Comparison of ENCODE assay signal across 12 cellular contexts in the genomic region with DNA sequence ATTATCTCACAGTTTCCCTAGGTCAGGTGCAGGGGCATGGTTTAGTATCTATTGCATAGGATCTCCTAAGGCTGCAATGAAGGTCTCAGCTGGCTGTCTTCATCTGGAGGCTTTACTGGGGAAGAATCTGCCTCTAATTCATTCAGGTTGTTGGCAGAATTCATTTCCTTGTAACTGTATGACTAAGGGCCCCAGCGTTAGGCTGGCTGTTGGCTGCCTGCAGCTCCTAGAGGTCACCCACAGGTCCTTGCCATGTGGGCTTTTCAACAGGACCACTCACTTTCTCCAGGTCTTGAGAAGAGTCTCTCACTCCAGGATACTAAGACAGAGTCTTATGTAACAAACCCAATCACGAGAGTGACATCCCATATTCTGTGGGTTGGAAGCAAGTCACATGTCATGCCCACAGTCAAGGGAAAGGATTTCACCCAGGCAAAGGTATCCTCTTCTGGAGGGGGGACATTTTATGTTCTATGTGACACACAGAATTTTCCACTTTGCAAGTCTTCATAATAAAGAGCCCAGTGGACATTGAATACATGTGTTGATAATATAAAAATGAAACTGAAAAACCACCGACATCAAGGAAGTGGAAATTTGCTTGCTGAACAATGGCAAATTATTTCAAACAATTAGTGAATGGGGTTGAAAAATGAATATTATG. TPM values are rescaled to one million over a fixed set of nuclear protein-coding genes. Genes with fewer than 3 reads are reported as not detected.
DNase-seq lines count a peak whose midpoint lies in the region; ATAC-seq and TF ChIP-seq lines count a peak whose summit lies in the region.
"Had no signal": no experiment of that assay in that cellular context is flagged by ENCODE, and none has a peak within 500 bp of the region (broad histone marks: within the 10 kb centered on the region; RNA-seq: fewer than 3 reads in every experiment).

No MANE protein-coding gene starts in this region.

- peaks cover 7% of the 10 kb centered on the region for H3K9me3 Mint-ChIP-seq in mesothelial cell of epicardium

- no peak overlapping the region for H3K4me3 ChIP-seq in suprapubic skin

- H3K4me1 ChIP-seq in suprapubic skin, result no peaks in the 10 kb centered on the region

- H3K27me3 Mint-ChIP-seq in mesothelial cell of epicardium (ENCODE audit: low read depth), result no peaks in the 10 kb centered on the region
- H3K27me3 Mint-ChIP-seq: naive B cell had no signal

- H3K36me3 ChIP-seq in suprapubic skin, result no peaks in the 10 kb centered on the region
- H3K36me3 ChIP-seq: spleen had no signal

- WGBS in suprapubic skin, result 22% methylated on average over 3 of the region's 3 CpGs

- H3K4me3 Mint-ChIP-seq in mesothelial cell of epicardium, result no peak overlapping the region
- H3K4me3 Mint-ChIP-seq: naive B cell had no signal

- H3K36me3 Mint-ChIP-seq in mesothelial cell of epicardium, result peaks cover 2% of the 10 kb centered on the region

- no peaks in the 10 kb centered on the region for H3K4me1 Mint-ChIP-seq in mesothelial cell of epicardium

- DNase-seq in GM04504 (ENCODE audit: low read depth) (peak; percentile 19), fibroblast of gingiva (ENCODE audit: low read depth) (peak; percentile 13), NCI-H2029 treated with DMSO at 0.1 percent for 48 hours (lab: John Stamatoyannopoulos, UW) (no peak), NCI-H1048 (lab: John Stamatoyannopoulos, UW) (no peak), suprapubic skin (ENCODE audit: low spot score in 2 of 2) (no peak), mesothelial cell of epicardium (ENCODE audit: low spot score in 2 of 2, unreplicated experiment in 2 of 2) (no peak)
- DNase-seq: aorta, naive B cell, NCI-H524 treated with DMSO at 0.1 percent for 48 hours, spleen had no signal

- no peaks in the 10 kb centered on the region for H3K27me3 ChIP-seq in suprapubic skin
- H3K27me3 ChIP-seq: spleen had no signal

- no peak for TF ChIP-seq EP300 in suprapubic skin (IDR thresholded peaks at IDR 0.05)

- H3K27ac Mint-ChIP-seq in mesothelial cell of epicardium, result no peak overlapping the region

- ATAC-seq in GM21367 (IDR thresholded peaks at IDR 0.05; ENCODE audit: unreplicated experiment) (peak; percentile 73), HG03280 (IDR thresholded peaks at IDR 0.05; ENCODE audit: unreplicated experiment) (peak; percentile 74)

- TF ChIP-seq CTCF in suprapubic skin (IDR thresholded peaks at IDR 0.05) (no peak), mesothelial cell of epicardium (IDR thresholded peaks at IDR 0.05; ENCODE audit: unreplicated experiment) (no peak)

- no peaks in the 10 kb centered on the region for H3K9me3 ChIP-seq in suprapubic skin

- TF ChIP-seq POLR2A in suprapubic skin (IDR thresholded peaks at IDR 0.05), result no peak

- H3K27ac ChIP-seq in suprapubic skin, result no peak overlapping the region
- H3K27ac ChIP-seq: spleen had no signal

RNA-seq across cellular contexts. Expression of a gene that starts 38.2 kb away (rescaled TPM):
- not detected for total RNA-seq in suprapubic skin
- not detected in 3 replicates for total RNA-seq in mesothelial cell of epicardium
- total RNA-seq: aorta, spleen had no signal

Comparison
In these comparisons a context has a peak if more than half of its experiments do, and no peak if none do; other contexts are left out.
1. DNase-seq: peak in GM04504 (single experiment) and fibroblast of gingiva (single experiment); none in NCI-H2029 treated with DMSO at 0.1 percent for 48 hours (single experiment), NCI-H1048 (single experiment), suprapubic skin (0 of 2) and mesothelial cell of epicardium (0 of 2).